ENCODE assay signal across 8 cellular contexts in genomic region chr15:69462493-69463181, GRCh38. TPM values are rescaled to one million over a fixed set of nuclear protein-coding genes. Genes with fewer than 3 reads are reported as not detected.
DNase-seq lines count a peak whose midpoint lies in the region; ATAC-seq, FAIRE-seq and TF ChIP-seq lines count a peak whose summit lies in the region.

No MANE protein-coding gene starts in this region.

- peak; percentile 88 for ATAC-seq in HG02852 (IDR thresholded peaks at IDR 0.05; ENCODE audit: unreplicated experiment)
- peak; percentile 97 for ATAC-seq in upper lobe of right lung

- H3K36me3 ChIP-seq in left ventricle myocardium inferior (peaks cover 1% of the 10 kb centered on the region), upper lobe of right lung (no peaks in the 10 kb centered on the region)

- H3K27ac ChIP-seq in left ventricle myocardium inferior (replicated peaks) (peak overlapping the region; percentile 93), upper lobe of right lung (peak overlapping the region; percentile 91)

- peak; percentile 96 for FAIRE-seq in GM12892 (lab: Jason Lieb, UNC)

- H3K4me3 ChIP-seq in left ventricle myocardium inferior: peak overlapping the region; percentile 69
- peak overlapping the region; percentile 60 for H3K4me3 ChIP-seq in upper lobe of right lung

- intact Hi-C loops in left ventricle myocardium inferior (cut with micrococcal nuclease) (no loop called here), posterior vena cava (cut with DNase I) (no loop called here), upper lobe of right lung (cut with DNase I) (no loop called here)

- no peaks in the 10 kb centered on the region for H3K27me3 ChIP-seq in left ventricle myocardium inferior (ENCODE audit: low read depth)
- no peaks in the 10 kb centered on the region for H3K27me3 ChIP-seq in upper lobe of right lung

- H3K9me3 ChIP-seq in left ventricle myocardium inferior (replicated peaks): no peaks in the 10 kb centered on the region
- H3K9me3 ChIP-seq in upper lobe of right lung: no peaks in the 10 kb centered on the region

- DNase-seq in GM12892 (ENCODE audit: insufficient read length) (peak; percentile 92), NCI-H146 treated with DMSO at 0.1 percent for 48 hours (lab: John Stamatoyannopoulos, UW; ENCODE audit: unreplicated experiment) (peak; percentile 73), T-helper 1 cell (peak; percentile 81 to 91 (median 87)), amygdala (lab: John Stamatoyannopoulos, UW) (peak; percentile 68 to 97 (median 88)), left ventricle myocardium inferior (peak; percentile 96), posterior vena cava (ENCODE audit: low spot score) (peak; percentile 98), upper lobe of right lung (peak; percentile 97)

- peak; percentile 92 for TF ChIP-seq CTCF in left ventricle myocardium inferior (IDR thresholded peaks at IDR 0.05; ENCODE audit: borderline replicate concordance)
- TF ChIP-seq CTCF in upper lobe of right lung (IDR thresholded peaks at IDR 0.05): peak; percentile 90

- TF ChIP-seq POLR2A in GM12892 (IDR thresholded peaks at IDR 0.05; ENCODE audit: low read depth, low read length): peak; percentile 53; the same call in 1 of the 2 replicates

- H3K4me1 ChIP-seq in left ventricle myocardium inferior (peaks cover 48% of the 10 kb centered on the region), upper lobe of right lung (peaks cover 12% of the 10 kb centered on the region)

RNA-seq across cellular contexts. Expression of gene RPLP1, which starts 10.0 kb away (rescaled TPM):
- 1,556 TPM for polyA plus RNA-seq in GM12892 (2012; ENCODE audit: missing spikeins)
- 1,299 TPM for total RNA-seq in left ventricle myocardium inferior
- total RNA-seq in posterior vena cava: 1,000 to 10,000 TPM; 1,397 to 1,408 TPM
- 1,255 TPM for total RNA-seq in upper lobe of right lung

RNA-seq across cellular contexts. Expression of gene KIF23, which starts 48.5 kb away (rescaled TPM):
- 20.4 TPM for polyA plus RNA-seq in GM12892 (2012; ENCODE audit: missing spikeins)
- total RNA-seq in left ventricle myocardium inferior (0.38 TPM), posterior vena cava (1 to 10 TPM; 3.3 to 4.7 TPM), upper lobe of right lung (2.7 TPM)

Comparison
In these comparisons a context has a peak if more than half of its experiments do, and no peak if none do; other contexts are left out.
1. Peak in every context shown above with its lines: DNase-seq, ATAC-seq, H3K4me3 ChIP-seq and H3K27ac ChIP-seq.